ENCODE assay signal across 27 cellular contexts in the genomic region with DNA sequence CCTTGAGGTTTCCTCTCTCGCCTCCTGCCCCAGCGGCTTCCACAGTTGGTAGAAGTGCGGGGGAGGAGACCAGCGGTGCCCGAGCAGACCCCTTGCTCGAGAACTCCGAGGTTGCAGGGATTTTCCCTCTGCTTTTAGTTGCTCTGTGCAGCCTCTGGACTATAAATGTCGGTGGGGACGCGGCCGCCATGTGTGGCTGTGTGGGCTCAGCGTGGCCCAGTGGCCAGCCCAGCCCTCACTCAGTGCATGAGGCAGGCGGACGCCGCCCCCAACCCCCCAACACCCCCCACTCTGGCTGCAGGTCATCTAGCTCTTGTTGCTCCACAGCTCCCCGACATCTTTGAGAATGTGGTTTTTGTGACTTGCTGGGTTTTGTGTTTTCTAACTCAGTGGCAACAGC. TPM values are rescaled to one million over a fixed set of nuclear protein-coding genes. Genes with fewer than 3 reads are reported as not detected.
"Had no signal": no experiment of that assay in that cellular context is flagged by ENCODE, and none has a peak within 500 bp of the region (broad histone marks: within the 10 kb centered on the region; RNA-seq: fewer than 3 reads in every experiment).

No MANE protein-coding gene starts in this region.

- H3K36me3 ChIP-seq: uterus had no signal

- H3K9me3 Mint-ChIP-seq: immature natural killer cell; natural killer cell; stimulated activated effector memory CD8-positive, alpha-beta T cell treated with anti-CD3 and anti-CD28 coated beads, Interleukin-12 subunit alpha, Interleukin-12 subunit beta, amount 100 ng/mL, for 72 hours; stimulated activated naive CD8-positive, alpha-beta T cell treated with anti-CD3 and anti-CD28 coated beads, Interleukin-15, amount 100 ng/mL, for 72 hours had no signal

- H3K27ac ChIP-seq: left ventricle myocardium inferior, pancreas, prostate gland, sigmoid colon, spleen, tibial nerve, uterus had no signal

- ATAC-seq: left colon; natural killer cell; stimulated activated effector memory CD8-positive, alpha-beta T cell treated with anti-CD3 and anti-CD28 coated beads, Interleukin-12 subunit alpha, Interleukin-12 subunit beta, amount 100 ng/mL, for 72 hours; stimulated activated naive CD8-positive, alpha-beta T cell treated with anti-CD3 and anti-CD28 coated beads, Interleukin-15, amount 100 ng/mL, for 72 hours had no signal

- FAIRE-seq: islet of Langerhans, kidney, pancreas, small intestine had no signal

- H3K4me1 ChIP-seq: left ventricle myocardium inferior, pancreas, prostate gland, sigmoid colon, spleen, tibial nerve, uterus had no signal

- H3K4me1 Mint-ChIP-seq: immature natural killer cell; mesothelial cell of epicardium; natural killer cell; stimulated activated naive CD8-positive, alpha-beta T cell treated with anti-CD3 and anti-CD28 coated beads, Interleukin-15, amount 100 ng/mL, for 72 hours had no signal

- H3K27me3 Mint-ChIP-seq: naive B cell; stimulated activated naive CD8-positive, alpha-beta T cell treated with anti-CD3 and anti-CD28 coated beads, Interleukin-15, amount 100 ng/mL, for 72 hours; type B pancreatic cell had no signal

- H3K4me3 ChIP-seq: left ventricle myocardium inferior, lung, pancreas, prostate gland, sigmoid colon, spleen, tibial nerve, uterus had no signal

- H3K9me3 ChIP-seq: pancreas, prostate gland, sigmoid colon, uterus had no signal

- DNase-seq: hypothalamus; immature natural killer cell; kidney; left colon; left ventricle myocardium inferior; mesendoderm; naive B cell; natural killer cell; pancreas; posterior cingulate gyrus; retina; sigmoid colon; small intestine; spleen; stimulated activated CD4-positive, alpha-beta T cell treated with anti-CD3 and anti-CD28 coated beads, Interleukin-4, amount 100 ng/mL, for 24 hours; stimulated activated naive CD4-positive, alpha-beta T cell treated with Interleukin-2 at 50 U/mL for 16 hours; stimulated activated naive CD8-positive, alpha-beta T cell treated with anti-CD3 and anti-CD28 coated beads, Interleukin-15, amount 100 ng/mL, for 72 hours; substantia nigra; uterus had no signal

- H3K4me3 Mint-ChIP-seq: immature natural killer cell; mesothelial cell of epicardium; natural killer cell; stimulated activated effector memory CD8-positive, alpha-beta T cell treated with anti-CD3 and anti-CD28 coated beads, Interleukin-12 subunit alpha, Interleukin-12 subunit beta, amount 100 ng/mL, for 72 hours; stimulated activated naive CD8-positive, alpha-beta T cell treated with anti-CD3 and anti-CD28 coated beads, Interleukin-15, amount 100 ng/mL, for 72 hours; type B pancreatic cell had no signal

- H3K27ac Mint-ChIP-seq: immature natural killer cell; mesothelial cell of epicardium; naive B cell; natural killer cell; stimulated activated effector memory CD8-positive, alpha-beta T cell treated with anti-CD3 and anti-CD28 coated beads, Interleukin-12 subunit alpha, Interleukin-12 subunit beta, amount 100 ng/mL, for 72 hours; type B pancreatic cell had no signal

- H3K27me3 ChIP-seq: pancreas, sigmoid colon, spleen, tibial nerve, uterus had no signal

RNA-seq across cellular contexts. Expression of a gene that starts 57.5 kb away (rescaled TPM):
- total RNA-seq: left ventricle myocardium inferior, pancreas had no signal
- polyA plus RNA-seq: immature natural killer cell, lung, neural cell, pancreas, spleen had no signal
